In genomic region chr7:39714447-39715091, GRCh38 we compare ENCODE assay signal across 22 cellular contexts.
"Had no signal": no experiment of that assay in that cellular context is flagged by ENCODE, and none has a peak within 500 bp of the region (broad histone marks: within the 10 kb centered on the region; RNA-seq: fewer than 3 reads in every experiment).

No MANE protein-coding gene starts in this region.

- H3K27ac Mint-ChIP-seq: IgD-negative memory B cell had no signal

- H3K36me3 ChIP-seq: SJSA1 had no signal

- H3K27me3 ChIP-seq: SJSA1 had no signal

- H3K4me3 ChIP-seq: SJSA1, SK-N-MC had no signal

- H3K27me3 Mint-ChIP-seq: IgD-negative memory B cell had no signal

- H3K4me3 Mint-ChIP-seq: IgD-negative memory B cell had no signal

- FAIRE-seq: HTR-8/SVneo, RCC 7860 had no signal

- H3K27ac ChIP-seq: HL-60, SJSA1, SK-N-MC had no signal

- H3K4me1 Mint-ChIP-seq: IgD-negative memory B cell had no signal

- H3K4me1 ChIP-seq: SJSA1 had no signal

- DNase-seq: KBM-7, MV-4-11, NCI-H1048, NCI-H1417, NCI-H1436 treated with DMSO at 0.1 percent for 48 hours, NCI-H1694, NCI-H187 treated with DMSO at 0.1 percent for 48 hours, NCI-H2029 treated with DMSO at 0.1 percent for 48 hours, NCI-H2107, NCI-H2227 treated with DMSO at 0.1 percent for 48 hours, NCI-H524, NCI-H526 treated with DMSO at 0.1 percent for 48 hours, NCI-H774, Right ventricle myocardium superior, RPMI8226, SIG-M5 had no signal
